Comparison of ENCODE assay signal across 14 cellular contexts in the genomic region with DNA sequence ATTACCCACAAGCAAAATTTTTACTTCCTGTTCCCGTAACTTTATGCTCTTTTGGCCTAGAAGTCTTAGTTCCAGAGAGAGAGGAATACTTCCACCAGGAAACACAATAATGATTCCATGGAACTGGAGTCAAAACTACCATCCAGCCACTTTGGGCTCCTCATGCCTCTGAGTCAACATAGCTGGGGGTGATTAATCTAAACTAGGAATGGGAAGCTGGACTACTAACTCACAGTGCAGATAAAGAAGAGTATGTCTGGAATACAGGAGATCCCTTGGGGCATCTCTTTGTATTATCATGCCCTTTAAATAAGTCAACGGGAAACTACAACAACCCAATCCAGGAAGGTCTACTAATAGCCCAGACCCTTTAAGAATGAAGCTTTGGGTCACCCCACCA.
"Had no signal": no experiment of that assay in that cellular context is flagged by ENCODE, and none has a peak within 500 bp of the region (broad histone marks: within the 10 kb centered on the region; RNA-seq: fewer than 3 reads in every experiment).

No MANE protein-coding gene starts in this region.

- H3K27ac ChIP-seq: epithelial cell of prostate, right lobe of liver had no signal

- H3K4me3 ChIP-seq: right lobe of liver had no signal

- ATAC-seq: activated CD8-positive, alpha-beta T cell treated with anti-CD3 and anti-CD28 coated beads, Interleukin-2, amount 10 ng/mL, durations not matched to agents 7 days and 5 days; activated T-cell treated with anti-CD3 and anti-CD28 coated beads, Interleukin-2, amount 50 U/mL, for 72 hours; right lobe of liver; stimulated activated naive CD8-positive, alpha-beta T cell treated with anti-CD3 and anti-CD28 coated beads, Interleukin-15, Interleukin-2, amounts not matched to agents 100 U/mL and 50 U/mL, for 24 hours had no signal

- FAIRE-seq: TTC549 had no signal

- H3K9me3 ChIP-seq: right lobe of liver had no signal

- H3K36me3 ChIP-seq: right lobe of liver had no signal

- DNase-seq: activated B cell treated with CpG ODN at 0.5 μM for 24 hours; activated CD4-positive, alpha-beta T cell treated with anti-CD3 and anti-CD28 coated beads for 48 hours; activated CD8-positive, alpha-beta memory T cell treated with anti-CD3 and anti-CD28 coated beads, Interleukin-2, amount 50 U/mL, for 48 hours; activated CD8-positive, alpha-beta T cell treated with anti-CD3 and anti-CD28 coated beads, Interleukin-2, amount 10 ng/mL, durations not matched to agents 7 days and 5 days; activated gamma-delta T cell treated with Interleukin-2 at 50 U/mL for 16 hours; activated T-cell treated with anti-CD3 and anti-CD28 coated beads, Interleukin-2, amount 50 U/mL, for 72 hours; effector memory CD4-positive, alpha-beta T cell; kidney glomerular epithelial cell; mesendoderm; right lobe of liver; stimulated activated naive CD8-positive, alpha-beta T cell treated with anti-CD3 and anti-CD28 coated beads, Interleukin-15, Interleukin-2, amounts not matched to agents 100 U/mL and 50 U/mL, for 24 hours; SW 1271 had no signal

- H3K27me3 ChIP-seq: right lobe of liver had no signal
